1 cellular context compared by ENCODE assay signal in genomic region chr1:225890346-225891228, GRCh38.
A peak's percentile ranks its signal among the peaks of the same experiment; 100 is the strongest.
TF ChIP-seq lines count a peak whose summit lies in the region.

No MANE protein-coding gene starts in this region.

TF ChIP-seq in HepG2, 621 proteins besides CTCF, POLR2A, EP300 and RAD21 (continues in another document):
- TF ChIP-seq SOX6 (IDR thresholded peaks at IDR 0.05): no peak
- TF ChIP-seq SOX6 (CRISPR knock-in tag; IDR thresholded peaks at IDR 0.05): no peak; the same call in 1 of the 2 replicates
- peak; percentile 52; the same call in 1 of the 2 replicates for TF ChIP-seq ARID5B (CRISPR knock-in tag; IDR thresholded peaks at IDR 0.05)
- TF ChIP-seq RXRA (CRISPR knock-in tag; IDR thresholded peaks at IDR 0.05): peak; percentile 63; the same call in 1 of the 2 replicates
- peak; percentile 70 for TF ChIP-seq PAXIP1 (CRISPR knock-in tag; conservative IDR thresholded peaks at IDR 0.05)
- peak; percentile 58; the same call in 1 of the 2 replicates for TF ChIP-seq HNF4G (IDR thresholded peaks at IDR 0.05; ENCODE audit: borderline replicate concordance, low read depth, low read length)
- no peak for TF ChIP-seq HNF4G (CRISPR knock-in tag; IDR thresholded peaks at IDR 0.05; ENCODE audit: borderline replicate concordance, low read depth)
- no peak; the same call in 1 of the 2 replicates for TF ChIP-seq PITX1 (CRISPR knock-in tag; IDR thresholded peaks at IDR 0.05)
- peak; percentile 66; the same call in 1 of the 2 replicates for TF ChIP-seq RXRB (CRISPR knock-in tag; IDR thresholded peaks at IDR 0.05; ENCODE audit: borderline replicate concordance)
- TF ChIP-seq FOXP1 (IDR thresholded peaks at IDR 0.05): no peak
- peak; percentile 47; the same call in 1 of the 2 replicates for TF ChIP-seq FOXP1 (CRISPR knock-in tag; IDR thresholded peaks at IDR 0.05)
- no peak for TF ChIP-seq ZNF274 (CRISPR knock-in tag; IDR thresholded peaks at IDR 0.05)
- TF ChIP-seq ZNF337 (CRISPR knock-in tag; IDR thresholded peaks at IDR 0.05; ENCODE audit: borderline replicate concordance, low read depth): no peak
- peak; percentile 38; the same call in 1 of the 2 replicates for TF ChIP-seq AHDC1 (CRISPR knock-in tag; IDR thresholded peaks at IDR 0.05; ENCODE audit: borderline replicate concordance)
- TF ChIP-seq ZNF720 (CRISPR knock-in tag; IDR thresholded peaks at IDR 0.05): no peak
- no peak for TF ChIP-seq LCORL (IDR thresholded peaks at IDR 0.05)
- peak; percentile 84 for TF ChIP-seq LCORL (CRISPR knock-in tag; IDR thresholded peaks at IDR 0.05)
- peak; percentile 73 for TF ChIP-seq GATAD2A (CRISPR knock-in tag; IDR thresholded peaks at IDR 0.05)
- TF ChIP-seq NONO (IDR thresholded peaks at IDR 0.05): no peak
- 0 out of 2 replicates have a peak, but pooled peaks have one; percentile 21 for TF ChIP-seq NONO (CRISPR knock-in tag; conservative IDR thresholded peaks at IDR 0.05)
- TF ChIP-seq MEIS2 (CRISPR knock-in tag; IDR thresholded peaks at IDR 0.05): no peak
- TF ChIP-seq CREM (IDR thresholded peaks at IDR 0.05): peak; percentile 72
- TF ChIP-seq CREM (CRISPR knock-in tag; IDR thresholded peaks at IDR 0.05): no peak
- TF ChIP-seq STAT5B (CRISPR knock-in tag; IDR thresholded peaks at IDR 0.05): no peak
- TF ChIP-seq ZNF766 (CRISPR knock-in tag; IDR thresholded peaks at IDR 0.05; ENCODE audit: borderline replicate concordance): no peak
- TF ChIP-seq KDM5B (CRISPR knock-in tag; IDR thresholded peaks at IDR 0.05; ENCODE audit: borderline replicate concordance): 0 out of 2 replicates have a peak, but pooled peaks have one; percentile 31
- TF ChIP-seq ZNF224 (CRISPR knock-in tag; IDR thresholded peaks at IDR 0.05): no peak
- TF ChIP-seq CBX5 (CRISPR knock-in tag; IDR thresholded peaks at IDR 0.05; ENCODE audit: borderline replicate concordance): 0 out of 2 replicates have a peak, but pooled peaks have one; percentile 20
- 0 out of 2 replicates have a peak, but pooled peaks have one; percentile 36 for TF ChIP-seq SKIL (CRISPR knock-in tag; IDR thresholded peaks at IDR 0.05; ENCODE audit: borderline replicate concordance)
- no peak for TF ChIP-seq ZNF18 (CRISPR knock-in tag; IDR thresholded peaks at IDR 0.05; ENCODE audit: insufficient replicate concordance)
- TF ChIP-seq NR2F6 (IDR thresholded peaks at IDR 0.05): peak; percentile 94
- peak; percentile 96 for TF ChIP-seq NR2F6 (CRISPR knock-in tag; IDR thresholded peaks at IDR 0.05)
- peak; percentile 34; the same call in 1 of the 2 replicates for TF ChIP-seq BCL6 (CRISPR knock-in tag; IDR thresholded peaks at IDR 0.05)
- TF ChIP-seq GABPB1 (CRISPR knock-in tag; IDR thresholded peaks at IDR 0.05): 0 out of 2 replicates have a peak, but pooled peaks have one; percentile 32
- no peak for TF ChIP-seq ZKSCAN8 (CRISPR knock-in tag; IDR thresholded peaks at IDR 0.05; ENCODE audit: borderline replicate concordance)
- peak; percentile 74 for TF ChIP-seq PPARG (CRISPR knock-in tag; conservative IDR thresholded peaks at IDR 0.05)
- TF ChIP-seq ZNF34 (CRISPR knock-in tag; IDR thresholded peaks at IDR 0.05; ENCODE audit: borderline replicate concordance): no peak
- TF ChIP-seq ZNF564 (CRISPR knock-in tag; IDR thresholded peaks at IDR 0.05): no peak
- no peak for TF ChIP-seq NR1H2 (CRISPR knock-in tag; IDR thresholded peaks at IDR 0.05; ENCODE audit: borderline replicate concordance, low read depth)
- peak; percentile 9; the same call in 1 of the 2 replicates for TF ChIP-seq ZNF556 (CRISPR knock-in tag; IDR thresholded peaks at IDR 0.05; ENCODE audit: borderline replicate concordance)
- TF ChIP-seq HDAC1 (CRISPR knock-in tag; IDR thresholded peaks at IDR 0.05): peak; percentile 73
- 0 out of 2 replicates have a peak, but pooled peaks have one; percentile 8 for TF ChIP-seq SAFB2 (CRISPR knock-in tag; IDR thresholded peaks at IDR 0.05; ENCODE audit: borderline replicate concordance, low read depth)
- no peak for TF ChIP-seq NFYB (CRISPR knock-in tag; IDR thresholded peaks at IDR 0.05)
- peak; percentile 46 for TF ChIP-seq HNF4A (CRISPR knock-in tag; IDR thresholded peaks at IDR 0.05)
- TF ChIP-seq SALL1 (CRISPR knock-in tag; IDR thresholded peaks at IDR 0.05): 0 out of 2 replicates have a peak, but pooled peaks have one; percentile 26
- TF ChIP-seq MYC (CRISPR knock-in tag; IDR thresholded peaks at IDR 0.05; ENCODE audit: borderline replicate concordance): peak; percentile 39; the same call in 1 of the 2 replicates
- TF ChIP-seq ATF7-NPFF (CRISPR knock-in tag; IDR thresholded peaks at IDR 0.05; ENCODE audit: low read depth): 0 out of 2 replicates have a peak, but pooled peaks have one; percentile 35
- TF ChIP-seq ZNF782 (CRISPR knock-in tag; IDR thresholded peaks at IDR 0.05; ENCODE audit: borderline replicate concordance): no peak
- TF ChIP-seq ZNF746 (CRISPR knock-in tag; IDR thresholded peaks at IDR 0.05): peak; percentile 52; the same call in 1 of the 2 replicates
- TF ChIP-seq ARHGAP35 (CRISPR knock-in tag; IDR thresholded peaks at IDR 0.05; ENCODE audit: borderline replicate concordance): no peak
- TF ChIP-seq RCOR2 (CRISPR knock-in tag; IDR thresholded peaks at IDR 0.05): 0 out of 2 replicates have a peak, but pooled peaks have one; percentile 43
- TF ChIP-seq NRL (CRISPR knock-in tag; IDR thresholded peaks at IDR 0.05; ENCODE audit: borderline replicate concordance): 0 out of 2 replicates have a peak, but pooled peaks have one; percentile 23
- peak; percentile 44; the same call in 1 of the 2 replicates for TF ChIP-seq FOXO1 (CRISPR knock-in tag; IDR thresholded peaks at IDR 0.05)
- no peak for TF ChIP-seq FOXA1 (IDR thresholded peaks at IDR 0.05)
- TF ChIP-seq FOXA1 (CRISPR knock-in tag; IDR thresholded peaks at IDR 0.05): 0 out of 2 replicates have a peak, but pooled peaks have one; percentile 15
- no peak for TF ChIP-seq CREBL2 (CRISPR knock-in tag; IDR thresholded peaks at IDR 0.05; ENCODE audit: borderline replicate concordance)
- 0 out of 2 replicates have a peak, but pooled peaks have one; percentile 23 for TF ChIP-seq SP5 (CRISPR knock-in tag; IDR thresholded peaks at IDR 0.05; ENCODE audit: borderline replicate concordance, low read depth)
